Comparison of ENCODE assay signal across 1 cellular context in genomic region chr9:94623253-94623652, GRCh38.
TF ChIP-seq lines count a peak whose summit lies in the region.

No MANE protein-coding gene starts in this region.

TF ChIP-seq in HepG2, 621 proteins besides CTCF, POLR2A, EP300 and RAD21 (continued from another document and continues in another):
- TF ChIP-seq ZBTB40 (IDR thresholded peaks at IDR 0.05) (no peak), ZBTB40 (CRISPR knock-in tag; IDR thresholded peaks at IDR 0.05) (no peak), ZIK1 (CRISPR knock-in tag; IDR thresholded peaks at IDR 0.05; ENCODE audit: borderline replicate concordance, low read depth) (no peak), ZNF383 (CRISPR knock-in tag; IDR thresholded peaks at IDR 0.05; ENCODE audit: borderline replicate concordance) (no peak), NR3C1 (CRISPR knock-in tag; IDR thresholded peaks at IDR 0.05) (no peak), NFIB (CRISPR knock-in tag; IDR thresholded peaks at IDR 0.05; ENCODE audit: borderline replicate concordance) (no peak), ZNF235 (CRISPR knock-in tag; IDR thresholded peaks at IDR 0.05; ENCODE audit: borderline replicate concordance) (no peak), ATRX (CRISPR knock-in tag; IDR thresholded peaks at IDR 0.05; ENCODE audit: borderline replicate concordance) (no peak), IRX3 (CRISPR knock-in tag; IDR thresholded peaks at IDR 0.05; ENCODE audit: borderline replicate concordance, low read depth) (no peak; the same call in 1 of the 2 replicates), MTF1 (CRISPR knock-in tag; IDR thresholded peaks at IDR 0.05) (no peak), NFE2L1 (CRISPR knock-in tag; IDR thresholded peaks at IDR 0.05; ENCODE audit: borderline replicate concordance) (no peak; the same call in 1 of the 2 replicates), ATM (IDR thresholded peaks at IDR 0.05; ENCODE audit: borderline replicate concordance) (no peak), ZNF512 (CRISPR knock-in tag; IDR thresholded peaks at IDR 0.05) (no peak), MEIS1 (CRISPR knock-in tag; IDR thresholded peaks at IDR 0.05; ENCODE audit: borderline replicate concordance) (peak; percentile 87; the same call in 1 of the 2 replicates), MTERF4 (CRISPR knock-in tag; IDR thresholded peaks at IDR 0.05) (no peak), FOXC1 (CRISPR knock-in tag; IDR thresholded peaks at IDR 0.05; ENCODE audit: borderline replicate concordance) (0 out of 2 replicates have a peak, but pooled peaks have one; percentile 2)
- TF ChIP-seq, protein P1, sequence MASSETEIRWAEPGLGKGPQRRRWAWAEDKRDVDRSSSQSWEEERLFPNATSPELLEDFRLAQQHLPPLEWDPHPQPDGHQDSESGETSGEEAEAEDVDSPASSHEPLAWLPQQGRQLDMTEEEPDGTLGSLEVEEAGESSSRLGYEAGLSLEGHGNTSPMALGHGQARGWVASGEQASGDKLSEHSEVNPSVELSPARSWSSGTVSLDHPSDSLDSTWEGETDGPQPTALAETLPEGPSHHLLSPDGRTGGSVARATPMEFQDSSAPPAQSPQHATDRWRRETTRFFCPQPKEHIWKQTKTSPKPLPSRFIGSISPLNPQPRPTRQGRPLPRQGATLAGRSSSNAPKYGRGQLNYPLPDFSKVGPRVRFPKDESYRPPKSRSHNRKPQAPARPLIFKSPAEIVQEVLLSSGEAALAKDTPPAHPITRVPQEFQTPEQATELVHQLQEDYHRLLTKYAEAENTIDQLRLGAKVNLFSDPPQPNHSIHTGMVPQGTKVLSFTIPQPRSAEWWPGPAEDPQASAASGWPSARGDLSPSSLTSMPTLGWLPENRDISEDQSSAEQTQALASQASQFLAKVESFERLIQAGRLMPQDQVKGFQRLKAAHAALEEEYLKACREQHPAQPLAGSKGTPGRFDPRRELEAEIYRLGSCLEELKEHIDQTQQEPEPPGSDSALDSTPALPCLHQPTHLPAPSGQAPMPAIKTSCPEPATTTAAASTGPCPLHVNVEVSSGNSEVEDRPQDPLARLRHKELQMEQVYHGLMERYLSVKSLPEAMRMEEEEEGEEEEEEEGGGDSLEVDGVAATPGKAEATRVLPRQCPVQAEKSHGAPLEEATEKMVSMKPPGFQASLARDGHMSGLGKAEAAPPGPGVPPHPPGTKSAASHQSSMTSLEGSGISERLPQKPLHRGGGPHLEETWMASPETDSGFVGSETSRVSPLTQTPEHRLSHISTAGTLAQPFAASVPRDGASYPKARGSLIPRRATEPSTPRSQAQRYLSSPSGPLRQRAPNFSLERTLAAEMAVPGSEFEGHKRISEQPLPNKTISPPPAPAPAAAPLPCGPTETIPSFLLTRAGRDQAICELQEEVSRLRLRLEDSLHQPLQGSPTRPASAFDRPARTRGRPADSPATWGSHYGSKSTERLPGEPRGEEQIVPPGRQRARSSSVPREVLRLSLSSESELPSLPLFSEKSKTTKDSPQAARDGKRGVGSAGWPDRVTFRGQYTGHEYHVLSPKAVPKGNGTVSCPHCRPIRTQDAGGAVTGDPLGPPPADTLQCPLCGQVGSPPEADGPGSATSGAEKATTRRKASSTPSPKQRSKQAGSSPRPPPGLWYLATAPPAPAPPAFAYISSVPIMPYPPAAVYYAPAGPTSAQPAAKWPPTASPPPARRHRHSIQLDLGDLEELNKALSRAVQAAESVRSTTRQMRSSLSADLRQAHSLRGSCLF (CRISPR knock-in tag; IDR thresholded peaks at IDR 0.05; ENCODE audit: borderline replicate concordance): no peak
- TF ChIP-seq, protein P2, sequence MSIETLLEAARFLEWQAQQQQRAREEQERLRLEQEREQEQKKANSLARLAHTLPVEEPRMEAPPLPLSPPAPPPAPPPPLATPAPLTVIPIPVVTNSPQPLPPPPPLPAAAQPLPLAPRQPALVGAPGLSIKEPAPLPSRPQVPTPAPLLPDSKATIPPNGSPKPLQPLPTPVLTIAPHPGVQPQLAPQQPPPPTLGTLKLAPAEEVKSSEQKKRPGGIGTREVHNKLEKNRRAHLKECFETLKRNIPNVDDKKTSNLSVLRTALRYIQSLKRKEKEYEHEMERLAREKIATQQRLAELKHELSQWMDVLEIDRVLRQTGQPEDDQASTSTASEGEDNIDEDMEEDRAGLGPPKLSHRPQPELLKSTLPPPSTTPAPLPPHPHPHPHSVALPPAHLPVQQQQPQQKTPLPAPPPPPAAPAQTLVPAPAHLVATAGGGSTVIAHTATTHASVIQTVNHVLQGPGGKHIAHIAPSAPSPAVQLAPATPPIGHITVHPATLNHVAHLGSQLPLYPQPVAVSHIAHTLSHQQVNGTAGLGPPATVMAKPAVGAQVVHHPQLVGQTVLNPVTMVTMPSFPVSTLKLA (IDR thresholded peaks at IDR 0.05): no peak
- TF ChIP-seq, protein P3, sequence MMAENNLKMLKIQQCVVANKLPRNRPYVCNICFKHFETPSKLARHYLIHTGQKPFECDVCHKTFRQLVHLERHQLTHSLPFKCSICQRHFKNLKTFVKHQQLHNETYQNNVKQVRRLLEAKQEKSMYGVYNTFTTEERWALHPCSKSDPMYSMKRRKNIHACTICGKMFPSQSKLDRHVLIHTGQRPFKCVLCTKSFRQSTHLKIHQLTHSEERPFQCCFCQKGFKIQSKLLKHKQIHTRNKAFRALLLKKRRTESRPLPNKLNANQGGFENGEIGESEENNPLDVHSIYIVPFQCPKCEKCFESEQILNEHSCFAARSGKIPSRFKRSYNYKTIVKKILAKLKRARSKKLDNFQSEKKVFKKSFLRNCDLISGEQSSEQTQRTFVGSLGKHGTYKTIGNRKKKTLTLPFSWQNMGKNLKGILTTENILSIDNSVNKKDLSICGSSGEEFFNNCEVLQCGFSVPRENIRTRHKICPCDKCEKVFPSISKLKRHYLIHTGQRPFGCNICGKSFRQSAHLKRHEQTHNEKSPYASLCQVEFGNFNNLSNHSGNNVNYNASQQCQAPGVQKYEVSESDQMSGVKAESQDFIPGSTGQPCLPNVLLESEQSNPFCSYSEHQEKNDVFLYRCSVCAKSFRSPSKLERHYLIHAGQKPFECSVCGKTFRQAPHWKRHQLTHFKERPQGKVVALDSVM (CRISPR knock-in tag; IDR thresholded peaks at IDR 0.05): 0 out of 2 replicates have a peak, but pooled peaks have one; percentile 22
- TF ChIP-seq, protein P4, sequence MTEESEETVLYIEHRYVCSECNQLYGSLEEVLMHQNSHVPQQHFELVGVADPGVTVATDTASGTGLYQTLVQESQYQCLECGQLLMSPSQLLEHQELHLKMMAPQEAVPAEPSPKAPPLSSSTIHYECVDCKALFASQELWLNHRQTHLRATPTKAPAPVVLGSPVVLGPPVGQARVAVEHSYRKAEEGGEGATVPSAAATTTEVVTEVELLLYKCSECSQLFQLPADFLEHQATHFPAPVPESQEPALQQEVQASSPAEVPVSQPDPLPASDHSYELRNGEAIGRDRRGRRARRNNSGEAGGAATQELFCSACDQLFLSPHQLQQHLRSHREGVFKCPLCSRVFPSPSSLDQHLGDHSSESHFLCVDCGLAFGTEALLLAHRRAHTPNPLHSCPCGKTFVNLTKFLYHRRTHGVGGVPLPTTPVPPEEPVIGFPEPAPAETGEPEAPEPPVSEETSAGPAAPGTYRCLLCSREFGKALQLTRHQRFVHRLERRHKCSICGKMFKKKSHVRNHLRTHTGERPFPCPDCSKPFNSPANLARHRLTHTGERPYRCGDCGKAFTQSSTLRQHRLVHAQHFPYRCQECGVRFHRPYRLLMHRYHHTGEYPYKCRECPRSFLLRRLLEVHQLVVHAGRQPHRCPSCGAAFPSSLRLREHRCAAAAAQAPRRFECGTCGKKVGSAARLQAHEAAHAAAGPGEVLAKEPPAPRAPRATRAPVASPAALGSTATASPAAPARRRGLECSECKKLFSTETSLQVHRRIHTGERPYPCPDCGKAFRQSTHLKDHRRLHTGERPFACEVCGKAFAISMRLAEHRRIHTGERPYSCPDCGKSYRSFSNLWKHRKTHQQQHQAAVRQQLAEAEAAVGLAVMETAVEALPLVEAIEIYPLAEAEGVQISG (CRISPR knock-in tag; IDR thresholded peaks at IDR 0.05): peak; percentile 38; the same call in 1 of the 2 replicates
